Comparison of ENCODE assay signal across 21 cellular contexts in the genomic region with DNA sequence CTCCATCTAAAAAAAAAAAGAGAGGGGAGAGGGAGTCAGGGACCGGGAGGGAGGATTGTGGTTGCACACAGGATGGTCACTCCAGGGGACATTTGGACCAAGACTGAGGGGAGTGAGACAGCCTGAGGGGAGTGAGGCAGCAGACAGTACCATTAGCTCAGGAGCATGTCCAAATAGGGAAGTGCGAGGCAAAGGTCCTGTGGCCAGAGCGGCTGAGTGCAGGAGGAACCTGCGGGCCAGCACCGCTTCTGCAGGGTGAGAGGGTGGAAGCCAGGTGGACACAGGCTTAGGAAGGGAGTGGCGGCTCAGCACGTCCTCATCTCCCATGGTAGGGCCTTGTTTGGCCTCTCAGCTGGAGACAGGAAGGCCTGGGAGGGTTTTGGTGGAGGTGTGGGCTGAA. TPM values are rescaled to one million over a fixed set of nuclear protein-coding genes. Genes with fewer than 3 reads are reported as not detected.
A peak's percentile ranks its signal among the peaks of the same experiment; 100 is the strongest.
DNase-seq lines count a peak whose midpoint lies in the region; ATAC-seq, FAIRE-seq and TF ChIP-seq lines count a peak whose summit lies in the region.
"Had no signal": no experiment of that assay in that cellular context is flagged by ENCODE, and none has a peak within 500 bp of the region (broad histone marks: within the 10 kb centered on the region; RNA-seq: fewer than 3 reads in every experiment).

No MANE protein-coding gene starts in this region.

- H3K36me3 ChIP-seq in H7 (replicated peaks; ENCODE audit: control insufficient read depth, insufficient read depth, low read length) (no peaks in the 10 kb centered on the region), GM12878 (ENCODE audit: control insufficient read depth in 2 of 2, insufficient read depth in 2 of 2, low read length in 1 of 2) (no peaks in the 10 kb centered on the region; a peak in 1 of 4 replicates), mucosa of descending colon (ENCODE audit: low read depth) (no peaks in the 10 kb centered on the region), gastrocnemius medialis (no peaks in the 10 kb centered on the region)

- no peak for TF ChIP-seq RAD21 in GM12878 (IDR thresholded peaks at IDR 0.05; ENCODE audit: insufficient read depth, low read depth, low read length)

- TF ChIP-seq CTCF in GM12878 (IDR thresholded peaks at IDR 0.05 in 2 of 3, conservative IDR thresholded peaks at IDR 0.05 in 1 of 3; ENCODE audit: control insufficient read depth in 2 of 3, extremely low read depth in 1 of 3, insufficient read depth in 1 of 3, low read depth in 3 of 3, low read length in 3 of 3) (no peak), mucosa of descending colon (IDR thresholded peaks at IDR 0.05) (no peak), foreskin keratinocyte (conservative IDR thresholded peaks at IDR 0.05) (no peak), gastrocnemius medialis (IDR thresholded peaks at IDR 0.05 in 4 of 5, conservative IDR thresholded peaks at IDR 0.05 in 1 of 5) (no peak)

- no TSS peak for BruUV-seq in GM12878 (replicated peaks; lab: Mats Ljungman, UMichigan)

- intact Hi-C loops in GM12878 (cut with micrococcal nuclease; ENCODE audit: unreplicated experiment) (no loop called here), mucosa of descending colon (cut with DNase I, micrococcal nuclease) (no loop called here), gastrocnemius medialis (cut with DNase I; ENCODE audit: low total_unique reads) (no loop called here)

- DNase-seq in CD1c-positive myeloid dendritic cell (ENCODE audit: extremely low spot score) = peak; percentile 35
- peak; percentile 26 for DNase-seq in H7
- DNase-seq in GM12878 (ENCODE audit: low read depth, low spot score) = no peak
- no peak for DNase-seq in mucosa of descending colon
- DNase-seq in 8988T = no peak
- no peak for DNase-seq in foreskin keratinocyte
- DNase-seq in substantia nigra (lab: John Stamatoyannopoulos, UW) = no peak
- no peak for DNase-seq in gastrocnemius medialis
- DNase-seq: COR-L47, DMS 273 treated with DMSO at 0.1 percent for 48 hours, DND-41, NCI-H1092 treated with DMSO at 0.1 percent for 48 hours, NCI-H1436 treated with DMSO at 0.1 percent for 48 hours, NCI-H1930, NCI-H748 treated with DMSO at 0.1 percent for 48 hours, SIG-M5, SK-N-SH had no signal

- H3K4me2 ChIP-seq in GM12878 (ENCODE audit: control insufficient read depth, insufficient read depth) = no peak overlapping the region
- H3K4me2 ChIP-seq: KMS-11, SK-N-SH had no signal

- H3K4me3 ChIP-seq in H7 (ENCODE audit: insufficient read depth, low read depth, low read length) (no peak overlapping the region), GM12878 (no peak overlapping the region), mucosa of descending colon (no peak overlapping the region), gastrocnemius medialis (no peak overlapping the region)

- POLR2A ChIA-PET in GM12878 (lab: Charles Lee) = interaction anchor here (0.9 kb wide), 1 partner anchor 9 kb away, joined by 3 read pairs; no protein-coding TSS in a partner anchor

- H3K79me2 ChIP-seq in GM12878 (ENCODE audit: control insufficient read depth, insufficient read depth, low read length) = peaks cover 1% of the 10 kb centered on the region

- TF ChIP-seq EP300 in GM12878 (IDR thresholded peaks at IDR 0.05; ENCODE audit: borderline replicate concordance in 1 of 2, control insufficient read depth in 1 of 2, low read depth in 2 of 2, low read length in 2 of 2) = no peak

- H3K27me3 ChIP-seq in H7 (ENCODE audit: control insufficient read depth, insufficient read depth, low read length) (no peaks in the 10 kb centered on the region), GM12878 (replicated peaks in 1 of 2; ENCODE audit: control insufficient read depth in 2 of 2, insufficient read depth in 2 of 2, low read length in 1 of 2) (no peaks in the 10 kb centered on the region), foreskin keratinocyte (no peaks in the 10 kb centered on the region), gastrocnemius medialis (no peaks in the 10 kb centered on the region)

- no peaks in the 10 kb centered on the region for H4K20me1 ChIP-seq in GM12878 (ENCODE audit: control insufficient read depth, insufficient read depth)

- in situ Hi-C loops in GM12878 (cut with MboI) = loop anchor here (5.0 kb wide), 1 partner anchor 42 kb away; no protein-coding TSS in a partner anchor
- in situ Hi-C loops in gastrocnemius medialis (cut with MboI; ENCODE audit: low sequenced_read_pairs in 4 of 4) = loop anchor here in 2 of 4 donors (5.0 to 10.0 kb wide), 2 partner anchors 42 to 51 kb away; a partner anchor contains a TSS

- H3K27ac ChIP-seq in GM12878 (ENCODE audit: control insufficient read depth, insufficient read depth) = no peak overlapping the region
- no peak overlapping the region for H3K27ac ChIP-seq in foreskin keratinocyte
- H3K27ac ChIP-seq in substantia nigra (ENCODE audit: low read depth, low read length, poor library complexity, severe bottlenecking) = no peak overlapping the region
- H3K27ac ChIP-seq in gastrocnemius medialis = no peak overlapping the region
- H3K27ac ChIP-seq: KMS-11, RWPE1 had no signal

- no peak for TF ChIP-seq POLR2A in GM12878 (IDR thresholded peaks at IDR 0.05; ENCODE audit: low read depth, low read length)
- no peak for TF ChIP-seq POLR2A in gastrocnemius medialis (IDR thresholded peaks at IDR 0.05)

- RAD21 ChIA-PET in GM12878 (lab: Charles Lee; ENCODE audit: unreplicated experiment) = interaction anchor here (0.6 to 1.7 kb wide), 5 partner anchors 8 to 248 kb away, joined by 3 to 5 read pairs (median 4); a partner anchor contains a TSS

- 69% methylated on average over 7 of the region's 7 CpGs for WGBS in GM12878 (ENCODE audit: insufficient coverage, insufficient replicate concordance, low lambda C conversion rate, missing lambda C conversion rate)

- SMC1A ChIA-PET in GM12878 (lab: Charles Lee; ENCODE audit: uncharacterized antibody, unreplicated experiment) = interaction anchor here (1.0 to 2.7 kb wide), 5 partner anchors 17 to 247 kb away, joined by 3 to 18 read pairs (median 5); a partner anchor contains a TSS

- CTCF ChIA-PET in GM12878 (lab: Yijun Ruan, JAX) = interaction anchor here (0.6 to 6.5 kb wide), 10 partner anchors 9 to 383 kb away, joined by 3 to 53 read pairs (median 4); a partner anchor contains a TSS

- H3K4me1 ChIP-seq in GM12878 (ENCODE audit: control insufficient read depth, insufficient read depth, low read length) (peaks cover 13% of the 10 kb centered on the region), mucosa of descending colon (ENCODE audit: low read depth) (peaks cover 2% of the 10 kb centered on the region), foreskin keratinocyte (no peaks in the 10 kb centered on the region), gastrocnemius medialis (peaks cover 4 to 15% of the 10 kb centered on the region in 2 donors)

- H3K9me3 ChIP-seq in GM12878 (replicated peaks; ENCODE audit: control insufficient read depth, insufficient read depth, low read length) = no peaks in the 10 kb centered on the region
- no peaks in the 10 kb centered on the region for H3K9me3 ChIP-seq in mucosa of descending colon
- H3K9me3 ChIP-seq in gastrocnemius medialis = no peaks in the 10 kb centered on the region
- H3K9me3 ChIP-seq: SK-N-SH had no signal

- H2AFZ ChIP-seq in GM12878 (ENCODE audit: control insufficient read depth, low read depth, low read length) = no peak overlapping the region

- no peak for ATAC-seq in GM12878
- ATAC-seq in mucosa of descending colon = peak; percentile 13
- no peak for ATAC-seq in foreskin keratinocyte
- no peak for ATAC-seq in gastrocnemius medialis

- no peak for FAIRE-seq in GM12878 (lab: Jason Lieb, UNC)
- FAIRE-seq: A204.1, GM12892 had no signal

- no peak overlapping the region for H3K9ac ChIP-seq in GM12878 (ENCODE audit: control insufficient read depth, insufficient read depth, low read length)
- H3K9ac ChIP-seq: KMS-11, SK-N-SH had no signal

TF ChIP-seq in GM12878, 131 proteins besides CTCF, POLR2A, EP300 and RAD21 (continues in another document):
- TF ChIP-seq SUPT20H (IDR thresholded peaks at IDR 0.05; ENCODE audit: borderline replicate concordance, control insufficient read depth, low read depth, low read length) (no peak), STAT1 (conservative IDR thresholded peaks at IDR 0.05) (no peak), RAD51 (IDR thresholded peaks at IDR 0.05) (no peak), HCFC1 (IDR thresholded peaks at IDR 0.05; ENCODE audit: low read length) (no peak), SPI1 (IDR thresholded peaks at IDR 0.05; ENCODE audit: borderline replicate concordance, insufficient read depth, low read depth, low read length) (peak; percentile 58; the same call in 1 of the 2 replicates)
- TF ChIP-seq, protein P1, sequence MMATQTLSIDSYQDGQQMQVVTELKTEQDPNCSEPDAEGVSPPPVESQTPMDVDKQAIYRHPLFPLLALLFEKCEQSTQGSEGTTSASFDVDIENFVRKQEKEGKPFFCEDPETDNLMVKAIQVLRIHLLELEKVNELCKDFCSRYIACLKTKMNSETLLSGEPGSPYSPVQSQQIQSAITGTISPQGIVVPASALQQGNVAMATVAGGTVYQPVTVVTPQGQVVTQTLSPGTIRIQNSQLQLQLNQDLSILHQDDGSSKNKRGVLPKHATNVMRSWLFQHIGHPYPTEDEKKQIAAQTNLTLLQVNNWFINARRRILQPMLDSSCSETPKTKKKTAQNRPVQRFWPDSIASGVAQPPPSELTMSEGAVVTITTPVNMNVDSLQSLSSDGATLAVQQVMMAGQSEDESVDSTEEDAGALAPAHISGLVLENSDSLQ (IDR thresholded peaks at IDR 0.05) = no peak

RNA-seq across cellular contexts. Expression of a gene that starts 48.9 kb away (rescaled TPM):
- 14.6 and 20.1 TPM in 2 replicates for total RNA-seq in H7 (2014; rRNA removed; shearing (Covaris generic))
- 217 and 258 TPM in 2 replicates for total RNA-seq in GM12878 (2013; cell fraction: nucleolus; rRNA removed)
- total RNA-seq in GM12878 (2014; rRNA removed) = 13.0 and 14.7 TPM in 2 replicates
- 7.9 and 8.1 TPM in 2 replicates for total RNA-seq in GM12878 (2014; rRNA removed; fragmentation: Illumina TruSeq; extraction: Trizol)
- 23.5 and 26.8 TPM in 2 replicates for total RNA-seq in GM12878 (2021)
- 6.9 TPM for polyA plus RNA-seq in GM12878 (2011; ENCODE audit: low read depth)
- 21.8 and 46.7 TPM in 2 replicates for polyA plus RNA-seq in GM12878 (2011; rRNA removed)
- polyA plus RNA-seq in GM12878 (2011; cell fraction: cytosol; rRNA removed) = 38.7 and 47.0 TPM in 2 replicates
- polyA plus RNA-seq in GM12878 (2011; cell fraction: nucleus; rRNA removed) = 115 and 127 TPM in 2 replicates
- 14.6 and 20.5 TPM in 2 replicates for polyA plus RNA-seq in GM12878 (2012)
- 10.2 and 14.2 TPM in 2 replicates for polyA plus RNA-seq in GM12878 (2014; fragmentation: Illumina TruSeq; extraction: Trizol)
- polyA plus RNA-seq in GM12878 (2014; fragmentation: Nextera tagmentation; extraction: Ambion mirVana) = 1 to 10 TPM; 1.6 to 2.6 TPM
- polyA plus RNA-seq in GM12878 (2014; rRNA removed) = 13.3 and 14.6 TPM in 2 replicates
- 10 to 100 TPM; 18.8 to 19.4 TPM for polyA plus RNA-seq in GM12878 (2016; fragmentation: Nextera tagmentation; extraction: Ambion mirVana)
- 48.5 and 62.2 TPM in 2 replicates for polyA minus RNA-seq in GM12878 (2011; rRNA and poly(A)+ RNA removed)
- 12.2 and 18.8 TPM in 2 replicates for polyA minus RNA-seq in GM12878 (2011; cell fraction: cytosol; rRNA and poly(A)+ RNA removed)
- polyA minus RNA-seq in GM12878 (2011; cell fraction: nucleus; rRNA and poly(A)+ RNA removed) = 57.4 and 65.9 TPM in 2 replicates
- 10 to 100 TPM; 19.3 to 39.0 (median 21.7) TPM for total RNA-seq in mucosa of descending colon
- 18.6 and 18.8 TPM in 2 replicates for total RNA-seq in foreskin keratinocyte
- polyA plus RNA-seq in foreskin keratinocyte = 8.4 and 9.1 TPM in 2 replicates
- 1,000 to 10,000 TPM in 1 of 4 donors, 100 to 1,000 TPM in 3; 218 to 1,159 (median 337) TPM for total RNA-seq in gastrocnemius medialis

Comparison
In these comparisons a context has a peak if more than half of its experiments do, and no peak if none do; other contexts are left out.
1. DNase-seq: peak in CD1c-positive myeloid dendritic cell (single experiment) and H7 (single experiment); none in GM12878 (single experiment), mucosa of descending colon (0 of 3), 8988T (single experiment), foreskin keratinocyte (0 of 2), substantia nigra (0 of 49) and gastrocnemius medialis (0 of 2).